Comparison of ENCODE assay signal across 9 cellular contexts in genomic region chr11:47508595-47509555, GRCh38. TPM values are rescaled to one million over a fixed set of nuclear protein-coding genes. Genes with fewer than 3 reads are reported as not detected.
DNase-seq lines count a peak whose midpoint lies in the region; ATAC-seq, FAIRE-seq and TF ChIP-seq lines count a peak whose summit lies in the region.
"Had no signal": no experiment of that assay in that cellular context is flagged by ENCODE, and none has a peak within 500 bp of the region (broad histone marks: within the 10 kb centered on the region; RNA-seq: fewer than 3 reads in every experiment).

No MANE protein-coding gene starts in this region.

- DNase-seq in GM12891 (ENCODE audit: insufficient read length, low spot score) (no peak), HUDEP-2 (lab: John Stamatoyannopoulos, UW; ENCODE audit: unreplicated experiment in 76 of 76) (no peak), thyroid gland (no peak)
- no peak for DNase-seq in activated naive CD8-positive, alpha-beta T cell treated with anti-CD3 and anti-CD28 coated beads for 36 hours
- DNase-seq: activated CD4-positive, CD25-positive, alpha-beta regulatory T cell had no signal

- H3K27me3 ChIP-seq in thyroid gland: no peaks in the 10 kb centered on the region

- H3K36me3 ChIP-seq in thyroid gland: no peaks in the 10 kb centered on the region

- H3K36me3 Mint-ChIP-seq in activated naive CD8-positive, alpha-beta T cell treated with anti-CD3 and anti-CD28 coated beads for 36 hours: peaks cover 23% of the 10 kb centered on the region
- H3K36me3 Mint-ChIP-seq in nephron (ENCODE audit: low read depth): peaks cover 10% of the 10 kb centered on the region

- WGBS in thyroid gland, 2 donors: 87 to 89% methylated on average over 16 of the region's 16 CpGs

- H3K27ac Mint-ChIP-seq in activated naive CD8-positive, alpha-beta T cell treated with anti-CD3 and anti-CD28 coated beads for 36 hours: peak overlapping the region; percentile 56
- peak overlapping the region; percentile 61 to 86 (median 64) for H3K27ac Mint-ChIP-seq in nephron

- TF ChIP-seq CTCF in nephron (IDR thresholded peaks at IDR 0.05; ENCODE audit: unreplicated experiment in 3 of 3) (no peak), thyroid gland (IDR thresholded peaks at IDR 0.05) (no peak)

- H3K4me1 Mint-ChIP-seq in activated naive CD8-positive, alpha-beta T cell treated with anti-CD3 and anti-CD28 coated beads for 36 hours: peaks cover 74% of the 10 kb centered on the region
- H3K4me1 Mint-ChIP-seq in nephron: peaks cover 46% of the 10 kb centered on the region

- H3K9me3 Mint-ChIP-seq in activated naive CD8-positive, alpha-beta T cell treated with anti-CD3 and anti-CD28 coated beads for 36 hours: no peaks in the 10 kb centered on the region
- no peaks in the 10 kb centered on the region for H3K9me3 Mint-ChIP-seq in nephron

- H3K4me1 ChIP-seq in thyroid gland: peaks cover 3 to 41% of the 10 kb centered on the region in 2 donors

- no peaks in the 10 kb centered on the region for H3K9me3 ChIP-seq in thyroid gland

- ATAC-seq in HG02678 (IDR thresholded peaks at IDR 0.05; ENCODE audit: unreplicated experiment): peak; percentile 39
- no peak for ATAC-seq in HG03139 (IDR thresholded peaks at IDR 0.05; ENCODE audit: unreplicated experiment)
- no peak for ATAC-seq in GM21825 (IDR thresholded peaks at IDR 0.05; ENCODE audit: unreplicated experiment)

- peak overlapping the region in 1 of 3 donors; percentile 10 for H3K27ac ChIP-seq in thyroid gland

- intact Hi-C loops in thyroid gland (cut with DNase I): no loop called here

- TF ChIP-seq POLR2A in GM12891 (IDR thresholded peaks at IDR 0.05; ENCODE audit: low read depth, low read length): no peak
- TF ChIP-seq POLR2A in thyroid gland (IDR thresholded peaks at IDR 0.05): no peak

- no peak overlapping the region for H3K4me3 ChIP-seq in thyroid gland (replicated peaks in 1 of 3)

- peak overlapping the region; percentile 0 for H3K4me3 Mint-ChIP-seq in activated naive CD8-positive, alpha-beta T cell treated with anti-CD3 and anti-CD28 coated beads for 36 hours
- H3K4me3 Mint-ChIP-seq in nephron: no peak overlapping the region

- no peaks in the 10 kb centered on the region for H3K27me3 Mint-ChIP-seq in activated naive CD8-positive, alpha-beta T cell treated with anti-CD3 and anti-CD28 coated beads for 36 hours
- H3K27me3 Mint-ChIP-seq in nephron (ENCODE audit: low read depth): no peaks in the 10 kb centered on the region

- peak; percentile 26 for FAIRE-seq in GM12891 (lab: Jason Lieb, UNC)

TF ChIP-seq in GM12891, 5 proteins besides CTCF, POLR2A, EP300 and RAD21:
- TF ChIP-seq POU2F2 (IDR thresholded peaks at IDR 0.05; ENCODE audit: low read depth, low read length) (no peak), SPI1 (IDR thresholded peaks at IDR 0.05; ENCODE audit: low read depth, low read length) (no peak), POLR2AphosphoS5 (IDR thresholded peaks at IDR 0.05; ENCODE audit: low read depth, low read length) (no peak), TAF1 (IDR thresholded peaks at IDR 0.05; ENCODE audit: low read depth, low read length) (no peak), PAX5 (IDR thresholded peaks at IDR 0.05; ENCODE audit: insufficient read depth, low read length, severe bottlenecking) (no peak)

RNA-seq across cellular contexts. Expression of gene CELF1, which starts 44.1 kb away (rescaled TPM):
- 25.7 TPM for polyA plus RNA-seq in GM12891 (2012; ENCODE audit: low read depth, missing spikeins)
- 100 to 1,000 TPM; 155 to 157 TPM for total RNA-seq in activated naive CD8-positive, alpha-beta T cell treated with anti-CD3 and anti-CD28 coated beads for 36 hours
- total RNA-seq in thyroid gland: 100 to 1,000 TPM in 3 of 4 donors, 10 to 100 TPM in 1; 87.3 to 144 (median 111) TPM

RNA-seq across cellular contexts. Expression of gene PTPMT1, which starts 56.5 kb away (rescaled TPM):
- polyA plus RNA-seq in GM12891 (2012; ENCODE audit: low read depth, missing spikeins): 58.2 TPM
- total RNA-seq in activated naive CD8-positive, alpha-beta T cell treated with anti-CD3 and anti-CD28 coated beads for 36 hours: 10 to 100 TPM; 55.6 to 56.6 TPM
- 100 to 1,000 TPM in 3 of 4 donors, 10 to 100 TPM in 1; 93.9 to 149 (median 125) TPM for total RNA-seq in thyroid gland

RNA-seq across cellular contexts. Expression of gene RAPSN, which starts 59.9 kb away (rescaled TPM):
- polyA plus RNA-seq in GM12891 (2012; ENCODE audit: low read depth, missing spikeins): not detected
- under 1 TPM in 1 of 2 experiments, not detected in 1; 0.19 TPM for total RNA-seq in activated naive CD8-positive, alpha-beta T cell treated with anti-CD3 and anti-CD28 coated beads for 36 hours
- under 1 TPM in 1 of 4 donors, not detected in 3; 0.67 TPM for total RNA-seq in thyroid gland
